In the genomic region with DNA sequence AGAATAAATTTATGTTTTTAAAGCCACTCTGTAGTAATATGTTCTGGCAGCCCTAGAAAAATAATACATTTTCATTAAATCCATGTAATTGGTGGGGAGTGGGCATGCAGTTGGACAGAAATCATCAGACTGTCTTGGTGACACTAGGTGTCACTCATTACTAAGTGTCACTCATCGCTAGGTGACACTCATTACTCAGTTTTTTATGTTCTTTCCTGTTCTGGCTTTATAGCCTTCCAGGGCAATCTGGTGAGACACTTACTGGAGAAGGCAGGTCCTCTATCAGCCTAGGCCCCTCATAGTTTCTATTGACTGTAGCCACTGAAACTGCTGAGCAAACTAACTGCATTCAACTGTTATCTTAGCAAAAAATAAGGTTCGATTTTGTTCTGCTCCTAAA, we compare ENCODE assay signal across 21 cellular contexts.
DNase-seq lines count a peak whose midpoint lies in the region; ATAC-seq, FAIRE-seq and TF ChIP-seq lines count a peak whose summit lies in the region.
"Had no signal": no experiment of that assay in that cellular context is flagged by ENCODE, and none has a peak within 500 bp of the region (broad histone marks: within the 10 kb centered on the region; RNA-seq: fewer than 3 reads in every experiment).

No MANE protein-coding gene starts in this region.

- no peak overlapping the region for H3K27ac ChIP-seq in OCI-LY1 (ENCODE audit: low read depth, low read length, poor library complexity, severe bottlenecking)
- no peak overlapping the region for H3K27ac ChIP-seq in H1 (ENCODE audit: low read depth, low read length)
- H3K27ac ChIP-seq: BLaER1 treated with 17β-estradiol and CSF1 and Interleukin-3, amounts not matched to agents 10 nM and 100 nM; HL-60; RWPE1 had no signal

- CTCF ChIA-PET in H1 (lab: Charles Lee; ENCODE audit: partially characterized antibody): no interaction called here

- no peak overlapping the region for H2BK15ac ChIP-seq in H1 (ENCODE audit: low read length)

- no peak for FAIRE-seq in H1 (lab: Jason Lieb, UNC)
- FAIRE-seq: A204.1 had no signal

- no peak for TF ChIP-seq POLR2A in H1 (IDR thresholded peaks at IDR 0.05; ENCODE audit: control extremely low read depth in 1 of 2, low read depth in 2 of 2, low read length in 2 of 2)
- TF ChIP-seq POLR2A in GM18505 (IDR thresholded peaks at IDR 0.05; ENCODE audit: borderline replicate concordance, extremely low read depth, insufficient read depth, insufficient read length): no peak

- H2AFZ ChIP-seq in OCI-LY1 (ENCODE audit: low read length): no peak overlapping the region
- H2AFZ ChIP-seq in H1 (ENCODE audit: low read length): no peak overlapping the region

- no peak overlapping the region for H4K8ac ChIP-seq in H1 (ENCODE audit: extremely low read depth, insufficient read depth, low read length)

- H3K4me3 ChIP-seq in OCI-LY1 (ENCODE audit: low read depth, low read length, poor library complexity, severe bottlenecking): no peak overlapping the region
- no peak overlapping the region for H3K4me3 ChIP-seq in H1 (ENCODE audit: extremely low read depth in 1 of 4, insufficient read depth in 2 of 4, low read depth in 3 of 4, low read length in 4 of 4)
- H3K4me3 ChIP-seq: BLaER1 treated with 17β-estradiol and CSF1 and Interleukin-3, amounts not matched to agents 10 nM and 100 nM had no signal

- H3K36me3 ChIP-seq in OCI-LY1 (ENCODE audit: insufficient read depth, low read length) (no peaks in the 10 kb centered on the region), H1 (ENCODE audit: control insufficient read depth in 2 of 4, insufficient read depth in 4 of 4, low read length in 3 of 4) (no peaks in the 10 kb centered on the region)
- H3K36me3 ChIP-seq: BLaER1 treated with 17β-estradiol and CSF1 and Interleukin-3, amounts not matched to agents 10 nM and 100 nM had no signal

- no peaks in the 10 kb centered on the region for H4K20me1 ChIP-seq in OCI-LY1 (ENCODE audit: insufficient read depth, low read length)
- H4K20me1 ChIP-seq in H1 (replicated peaks in 1 of 2; ENCODE audit: control insufficient read depth in 1 of 2, insufficient read depth in 2 of 2, low read length in 2 of 2): no peaks in the 10 kb centered on the region
- H4K20me1 ChIP-seq: BLaER1 treated with 17β-estradiol and CSF1 and Interleukin-3, amounts not matched to agents 10 nM and 100 nM had no signal

- H2BK12ac ChIP-seq in H1 (ENCODE audit: low read depth, low read length): no peak overlapping the region

- no peak overlapping the region for H2BK20ac ChIP-seq in H1 (ENCODE audit: low read length)

- H3K27me3 ChIP-seq in OCI-LY1 (ENCODE audit: insufficient read depth, low read length) (no peaks in the 10 kb centered on the region), H1 (replicated peaks in 1 of 4; ENCODE audit: control insufficient read depth in 3 of 4, extremely low read depth in 1 of 4, insufficient read depth in 3 of 4, low read length in 3 of 4) (no peaks in the 10 kb centered on the region)
- H3K27me3 ChIP-seq: BLaER1 treated with 17β-estradiol and CSF1 and Interleukin-3, amounts not matched to agents 10 nM and 100 nM had no signal

- no peak overlapping the region for H2BK5ac ChIP-seq in H1 (ENCODE audit: low read depth, low read length)

- ATAC-seq in GM18505 (IDR thresholded peaks at IDR 0.05; ENCODE audit: unreplicated experiment): no peak
- ATAC-seq: PC-3 had no signal

- TF ChIP-seq CTCF in LNCAP (IDR thresholded peaks at IDR 0.05): peak; percentile 38; the same call in 1 of the 2 replicates
- peak; percentile 5; the same call in 1 of the 2 replicates for TF ChIP-seq CTCF in OCI-LY1 (IDR thresholded peaks at IDR 0.05; ENCODE audit: low read length)
- no peak for TF ChIP-seq CTCF in H1 (IDR thresholded peaks at IDR 0.05; ENCODE audit: control extremely low read depth in 1 of 3, insufficient read depth in 1 of 3, low read depth in 1 of 3, low read length in 3 of 3)
- no peak for TF ChIP-seq CTCF in GM20000 (IDR thresholded peaks at IDR 0.05; ENCODE audit: extremely low read depth, missing control alignments)

- H3K79me2 ChIP-seq in OCI-LY1 (ENCODE audit: insufficient read depth, low read length) (no peaks in the 10 kb centered on the region), H1 (ENCODE audit: control insufficient read depth in 1 of 2, insufficient read depth in 2 of 2, low read length in 2 of 2) (no peaks in the 10 kb centered on the region)

- POLR2A ChIA-PET in H1 (lab: Charles Lee; ENCODE audit: partially characterized antibody): no interaction called here

- H3K4me1 ChIP-seq in OCI-LY1 (ENCODE audit: insufficient read depth, low read length, severe bottlenecking) (no peaks in the 10 kb centered on the region), H1 (replicated peaks in 1 of 4; ENCODE audit: control insufficient read depth in 3 of 4, insufficient read depth in 4 of 4, low read length in 3 of 4) (no peaks in the 10 kb centered on the region)
- H3K4me1 ChIP-seq: BLaER1 treated with 17β-estradiol and CSF1 and Interleukin-3, amounts not matched to agents 10 nM and 100 nM had no signal

- H3K23me2 ChIP-seq in H1 (ENCODE audit: low read depth, low read length): no peaks in the 10 kb centered on the region

- TF ChIP-seq RAD21 in H1 (IDR thresholded peaks at IDR 0.05 in 1 of 2, conservative IDR thresholded peaks at IDR 0.05 in 1 of 2; ENCODE audit: low read depth in 2 of 2, low read length in 2 of 2): peak; percentile 20 to 30

- H3K9ac ChIP-seq in OCI-LY1 (ENCODE audit: low read length) (no peak overlapping the region), H1 (replicated peaks in 1 of 4; ENCODE audit: extremely low read depth in 1 of 4, low read depth in 3 of 4, low read length in 3 of 4) (no peak overlapping the region)
- H3K9ac ChIP-seq: BLaER1 treated with 17β-estradiol and CSF1 and Interleukin-3, amounts not matched to agents 10 nM and 100 nM had no signal

- no peak overlapping the region for H4K91ac ChIP-seq in H1 (replicated peaks; ENCODE audit: insufficient read length, low read length)

- no peak overlapping the region for H2BK120ac ChIP-seq in H1 (replicated peaks; ENCODE audit: low read depth, low read length)

- no peak overlapping the region for H2AK5ac ChIP-seq in H1 (ENCODE audit: low read depth, low read length)

- no peak overlapping the region for H3K23ac ChIP-seq in H1 (ENCODE audit: insufficient read length)

- DNase-seq in NCI-H345 (lab: John Stamatoyannopoulos, UW) (peak; percentile 0), NCI-H345 treated with DMSO at 0.1 percent for 48 hours (lab: John Stamatoyannopoulos, UW; ENCODE audit: unreplicated experiment) (no peak), H1 (ENCODE audit: low read depth in 1 of 2, low spot score in 2 of 2) (no peak), GM20000 (ENCODE audit: low spot score) (no peak), NCI-H2081 (lab: John Stamatoyannopoulos, UW) (no peak)
- DNase-seq: DMS 273 treated with DMSO at 0.1 percent for 48 hours; EL; HCEC 1CT; NCI-H1105; NCI-H1694; NCI-H2171 treated with DMSO at 0.1 percent for 48 hours; NCI-H510A treated with DMSO at 0.1 percent for 48 hours; NK-92 treated with Interleukin-12 subunit alpha and Interleukin-12 subunit beta, amount 100 ng/mL, for 24 hours; PC-3 had no signal

- H3K18ac ChIP-seq in H1 (ENCODE audit: extremely low read depth, low read length): no peak overlapping the region

- H3F3A ChIP-seq in OCI-LY1 (ENCODE audit: insufficient read depth, low read length): no peaks in the 10 kb centered on the region

- H4K5ac ChIP-seq in H1 (ENCODE audit: insufficient read length, low read depth, low read length): no peak overlapping the region

- H3K4ac ChIP-seq in H1 (replicated peaks; ENCODE audit: insufficient read length, low read depth, low read length): no peak overlapping the region

- H3K79me1 ChIP-seq in H1 (ENCODE audit: low read depth, low read length): no peaks in the 10 kb centered on the region

- H3K56ac ChIP-seq in H1 (replicated peaks; ENCODE audit: insufficient read length, low read depth, low read length): no peak overlapping the region

- no peaks in the 10 kb centered on the region for H3K9me2 ChIP-seq in OCI-LY1 (ENCODE audit: low read depth, low read length)

- no peak overlapping the region for H3K4me2 ChIP-seq in OCI-LY1 (ENCODE audit: low read length)
- H3K4me2 ChIP-seq in H1 (ENCODE audit: insufficient read depth in 1 of 2, low read depth in 2 of 2, low read length in 2 of 2): no peak overlapping the region
- H3K4me2 ChIP-seq: BLaER1 treated with 17β-estradiol and CSF1 and Interleukin-3, amounts not matched to agents 10 nM and 100 nM had no signal

- H3K9me3 ChIP-seq in OCI-LY1 (ENCODE audit: low read length) (no peaks in the 10 kb centered on the region), H1 (ENCODE audit: insufficient read depth in 2 of 2, low read depth in 1 of 2, low read length in 1 of 2) (peaks cover 0 to 2% of the 10 kb centered on the region in 2 experiments; a peak in 1 of 4 replicates)

- WGBS in H1 (ENCODE audit: extremely low coverage in 1 of 2, insufficient coverage in 1 of 2, insufficient read length in 1 of 2, insufficient replicate concordance in 2 of 2, low coverage in 1 of 2, low lambda C conversion rate in 2 of 2, missing lambda C conversion rate in 1 of 2), 2 experiments: 92% methylated on average over 2 of the region's 2 CpGs; no CpG with 5 or more reads in 1 of the 2 experiments

- H3K14ac ChIP-seq in H1 (ENCODE audit: insufficient read length): no peak overlapping the region

- TF ChIP-seq EP300 in H1 (IDR thresholded peaks at IDR 0.05; ENCODE audit: borderline replicate concordance in 1 of 2, low read depth in 2 of 2, low read length in 2 of 2): no peak

TF ChIP-seq in H1, 55 proteins besides CTCF, POLR2A, EP300 and RAD21 (continues in another document):
- TF ChIP-seq HDAC2 (IDR thresholded peaks at IDR 0.05; ENCODE audit: borderline replicate concordance in 1 of 2, low read depth in 2 of 2, low read length in 2 of 2) (no peak), EGR1 (IDR thresholded peaks at IDR 0.05; ENCODE audit: borderline replicate concordance, low read depth, low read length) (no peak), GTF2F1 (IDR thresholded peaks at IDR 0.05; ENCODE audit: borderline replicate concordance, low read depth, low read length) (no peak), CBX8 (IDR thresholded peaks at IDR 0.05; ENCODE audit: borderline replicate concordance, low read depth, low read length) (no peak), SUZ12 (IDR thresholded peaks at IDR 0.05; ENCODE audit: low read length) (no peak), SP4 (IDR thresholded peaks at IDR 0.05; ENCODE audit: low read length) (no peak), BCL11A (IDR thresholded peaks at IDR 0.05; ENCODE audit: low read depth in 2 of 2, low read length in 2 of 2) (no peak), PHF8 (conservative IDR thresholded peaks at IDR 0.05; ENCODE audit: low read depth, low read length) (no peak), CEBPB (IDR thresholded peaks at IDR 0.05; ENCODE audit: low read depth, low read length) (no peak), MAFK (IDR thresholded peaks at IDR 0.05; ENCODE audit: low read depth, low read length) (no peak), SP1 (IDR thresholded peaks at IDR 0.05; ENCODE audit: low read depth, low read length) (no peak)
- TF ChIP-seq, protein P1, sequence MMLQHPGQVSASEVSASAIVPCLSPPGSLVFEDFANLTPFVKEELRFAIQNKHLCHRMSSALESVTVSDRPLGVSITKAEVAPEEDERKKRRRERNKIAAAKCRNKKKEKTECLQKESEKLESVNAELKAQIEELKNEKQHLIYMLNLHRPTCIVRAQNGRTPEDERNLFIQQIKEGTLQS (IDR thresholded peaks at IDR 0.05; ENCODE audit: insufficient read depth, low read depth, low read length): no peak

Comparison
In these comparisons a context has a peak if more than half of its experiments do, and no peak if none do; other contexts are left out.
1. CTCF ChIP-seq: peak in LNCAP (single experiment) and OCI-LY1 (single experiment); none in H1 (0 of 3) and GM20000 (single experiment).